23 cellular contexts compared by ENCODE assay signal in genomic region chr6:28378644-28379043, GRCh38.
"Had no signal": no experiment of that assay in that cellular context is flagged by ENCODE, and none has a peak within 500 bp of the region (broad histone marks: within the 10 kb centered on the region; RNA-seq: fewer than 3 reads in every experiment).

No MANE protein-coding gene starts in this region.

- H3K36me3 ChIP-seq: colonic mucosa had no signal

- DNase-seq: cortex of kidney; effector CD8-positive, alpha-beta T cell; effector memory CD8-positive, alpha-beta T cell; endodermal cell; esophagus squamous epithelium; foreskin fibroblast; foreskin melanocyte; heart left ventricle; hippocampal formation; islet precursor cell; left cardiac atrium; left lung; left ventricle myocardium superior; lower lobe of right lung; mesenchymal stem cell; mucosa of descending colon; naive B cell; naive thymus-derived CD8-positive, alpha-beta T cell had no signal

- ATAC-seq: effector memory CD8-positive, alpha-beta T cell; esophagus mucosa; gastroesophageal sphincter; heart left ventricle; left cardiac atrium; left lung; left ventricle myocardium superior; lower lobe of right lung; naive thymus-derived CD8-positive, alpha-beta T cell had no signal

- H3K9me3 ChIP-seq: colonic mucosa, gastroesophageal sphincter, lower lobe of right lung had no signal

- H3K4me1 ChIP-seq: colonic mucosa had no signal

- H3K27me3 ChIP-seq: colonic mucosa, esophagus squamous epithelium, gastroesophageal sphincter, heart left ventricle, left lung had no signal

- H3K27ac ChIP-seq: colonic mucosa, epithelial cell of prostate, esophagus squamous epithelium, gastroesophageal sphincter, heart left ventricle, left lung, lower lobe of right lung had no signal

- FAIRE-seq: endometrium had no signal

- H3K4me3 ChIP-seq: colonic mucosa, esophagus squamous epithelium, gastroesophageal sphincter, heart left ventricle, left lung, lower lobe of right lung, mucosa of descending colon had no signal
